Comparison of ENCODE assay signal across 13 cellular contexts in genomic region chr17:21028192-21028591, GRCh38. TPM values are rescaled to one million over a fixed set of nuclear protein-coding genes. Genes with fewer than 3 reads are reported as not detected.
DNase-seq lines count a peak whose midpoint lies in the region; ATAC-seq and TF ChIP-seq lines count a peak whose summit lies in the region.
"Had no signal": no experiment of that assay in that cellular context is flagged by ENCODE, and none has a peak within 500 bp of the region (broad histone marks: within the 10 kb centered on the region; RNA-seq: fewer than 3 reads in every experiment).

No MANE protein-coding gene starts in this region.

- no peak overlapping the region for H3K4ac ChIP-seq in neuronal stem cell (ENCODE audit: low read length)

- H3K14ac ChIP-seq in neuronal stem cell (ENCODE audit: low read length), result no peak overlapping the region

- no peak overlapping the region for H3K18ac ChIP-seq in neuronal stem cell (ENCODE audit: low read length)

- peak overlapping the region; percentile 18 to 80 (median 67) for H3K27ac Mint-ChIP-seq in CD4-positive, CD25-positive, alpha-beta regulatory T cell
- peak overlapping the region; percentile 94 for H3K27ac Mint-ChIP-seq in nephron progenitor cell

- H3K9ac ChIP-seq in neuronal stem cell (ENCODE audit: low read depth, low read length, poor library complexity), result no peak overlapping the region

- ATAC-seq in CD4-positive, CD25-positive, alpha-beta regulatory T cell (ENCODE audit: low read depth in 2 of 2), result no peak

- no peak overlapping the region for H2BK5ac ChIP-seq in neuronal stem cell (ENCODE audit: low read length)

- no peak overlapping the region for H2AK5ac ChIP-seq in neuronal stem cell (ENCODE audit: low read depth, low read length)

- peaks cover 50% of the 10 kb centered on the region for H3K36me3 ChIP-seq in CD4-positive, CD25-positive, alpha-beta regulatory T cell (ENCODE audit: control insufficient read depth, insufficient read depth, low read length)
- peaks cover 33 to 98% of the 10 kb centered on the region in 2 donors for H3K36me3 ChIP-seq in neuronal stem cell (replicated peaks in 1 of 2; ENCODE audit: control insufficient read depth in 2 of 2, insufficient read depth in 2 of 2, low read length in 2 of 2)

- WGBS in neuronal stem cell (ENCODE audit: extremely low coverage in 2 of 2, insufficient read length in 2 of 2, insufficient replicate concordance in 1 of 2), 2 donors, result no CpG with 5 or more reads among the region's 13 CpGs

- H3K36me3 Mint-ChIP-seq in CD4-positive, CD25-positive, alpha-beta regulatory T cell, result peaks cover 16% of the 10 kb centered on the region
- peaks cover 75% of the 10 kb centered on the region for H3K36me3 Mint-ChIP-seq in nephron progenitor cell (ENCODE audit: low read depth)

- no peak overlapping the region for H4K91ac ChIP-seq in neuronal stem cell (ENCODE audit: low read depth, low read length, poor library complexity)

- peaks cover 9% of the 10 kb centered on the region for H3K79me1 ChIP-seq in neuronal stem cell (ENCODE audit: low read depth, low read length)

- H3K4me2 ChIP-seq in neuronal stem cell (ENCODE audit: insufficient read depth, low read length, poor library complexity, severe bottlenecking), result no peak overlapping the region

- no peak overlapping the region for H3K23ac ChIP-seq in neuronal stem cell (ENCODE audit: low read depth, low read length, poor library complexity)

- H3K27ac ChIP-seq in CD4-positive, CD25-positive, alpha-beta regulatory T cell (ENCODE audit: insufficient read depth, low read length, poor library complexity, severe bottlenecking), result no peak overlapping the region
- H3K27ac ChIP-seq in caudate nucleus (ENCODE audit: low read depth, low read length), result peak overlapping the region; percentile 42
- H3K27ac ChIP-seq in neuronal stem cell (replicated peaks; ENCODE audit: low read length), result no peak overlapping the region

- H3K4me3 ChIP-seq in CD4-positive, CD25-positive, alpha-beta regulatory T cell (ENCODE audit: low read depth, low read length), result no peak overlapping the region
- no peak overlapping the region for H3K4me3 ChIP-seq in neuronal stem cell (ENCODE audit: low read length in 2 of 2)

- H3K27me3 ChIP-seq in CD4-positive, CD25-positive, alpha-beta regulatory T cell (ENCODE audit: control insufficient read depth, insufficient read depth, low read length), result no peaks in the 10 kb centered on the region
- H3K27me3 ChIP-seq in neuronal stem cell (ENCODE audit: control insufficient read depth in 3 of 3, insufficient read depth in 3 of 3, low read depth in 1 of 3, low read length in 3 of 3), result no peaks in the 10 kb centered on the region

- no peak overlapping the region for H2AFZ ChIP-seq in neuronal stem cell (ENCODE audit: low read length)

- no peak for DNase-seq in CD4-positive, CD25-positive, alpha-beta regulatory T cell
- peak; percentile 0 for DNase-seq in GM13976 (ENCODE audit: low spot score)
- DNase-seq in caudate nucleus (lab: John Stamatoyannopoulos, UW), result peak in 2 of 61 donors; percentile 20 to 26
- DNase-seq in nephron progenitor cell, result no peak
- no peak for DNase-seq in neuronal stem cell (ENCODE audit: low spot score)
- no peak for DNase-seq in kidney glomerular epithelial cell (lab: John Stamatoyannopoulos, UW)
- no peak for DNase-seq in NCI-H2171 treated with DMSO at 0.1 percent for 48 hours (lab: John Stamatoyannopoulos, UW)
- DNase-seq: activated CD4-positive, alpha-beta T cell treated with anti-CD3 and anti-CD28 coated beads, Interleukin-2, amount 50 U/mL, for 48 hours; cortex of kidney; GF-D8; NCI-H187 treated with DMSO at 0.1 percent for 48 hours; NCI-H69; stimulated activated CD4-positive, alpha-beta T cell treated with anti-CD3 and anti-CD28 coated beads, Interleukin-2, amount 100 ng/mL, for 24 hours had no signal

- TF ChIP-seq CTCF in GM13976 (IDR thresholded peaks at IDR 0.05; ENCODE audit: borderline replicate concordance, control extremely low read depth, extremely low read depth, insufficient read depth, missing control alignments), result no peak
- TF ChIP-seq CTCF in nephron progenitor cell (IDR thresholded peaks at IDR 0.05), result no peak

- H2BK15ac ChIP-seq in neuronal stem cell (ENCODE audit: low read length), result no peak overlapping the region

- no peak overlapping the region for H2BK12ac ChIP-seq in neuronal stem cell (ENCODE audit: low read length)

- no peaks in the 10 kb centered on the region for H3K9me3 Mint-ChIP-seq in CD4-positive, CD25-positive, alpha-beta regulatory T cell
- H3K9me3 Mint-ChIP-seq in nephron progenitor cell, result no peaks in the 10 kb centered on the region

- H4K8ac ChIP-seq in neuronal stem cell (ENCODE audit: low read depth, low read length), result no peak overlapping the region

- H3K4me1 Mint-ChIP-seq in CD4-positive, CD25-positive, alpha-beta regulatory T cell, result peaks cover 16 to 84% (median 58%) of the 10 kb centered on the region in 4 donors
- H3K4me1 Mint-ChIP-seq in nephron progenitor cell, result peaks cover 24% of the 10 kb centered on the region

- no peak overlapping the region for H2BK120ac ChIP-seq in neuronal stem cell (ENCODE audit: low read depth, low read length)

- H3K4me3 Mint-ChIP-seq in CD4-positive, CD25-positive, alpha-beta regulatory T cell, result peak overlapping the region in 1 of 4 donors; percentile 10
- no peak overlapping the region for H3K4me3 Mint-ChIP-seq in nephron progenitor cell

- H3K27me3 Mint-ChIP-seq in CD4-positive, CD25-positive, alpha-beta regulatory T cell, result no peaks in the 10 kb centered on the region
- no peaks in the 10 kb centered on the region for H3K27me3 Mint-ChIP-seq in nephron progenitor cell (ENCODE audit: low read depth, poor library complexity)

- no peaks in the 10 kb centered on the region for H3K9me3 ChIP-seq in CD4-positive, CD25-positive, alpha-beta regulatory T cell (ENCODE audit: control insufficient read depth in 2 of 2, low read length in 2 of 2)
- H3K9me3 ChIP-seq in neuronal stem cell (replicated peaks in 1 of 2; ENCODE audit: control insufficient read depth in 2 of 2, insufficient read depth in 1 of 2, low read depth in 1 of 2, low read length in 2 of 2), result no peaks in the 10 kb centered on the region

- in situ Hi-C loops in GM13976 (cut with MboI; ENCODE audit: low sequenced_read_pairs, unreplicated experiment), result no loop called here

- peaks cover 49% of the 10 kb centered on the region for H3K4me1 ChIP-seq in CD4-positive, CD25-positive, alpha-beta regulatory T cell (ENCODE audit: control insufficient read depth, insufficient read depth, low read length, poor library complexity, severe bottlenecking)
- H3K4me1 ChIP-seq in neuronal stem cell (ENCODE audit: control insufficient read depth in 2 of 2, insufficient read depth in 1 of 2, low read depth in 1 of 2, low read length in 2 of 2), result no peaks in the 10 kb centered on the region

RNA-seq across cellular contexts. Expression of gene USP22, which starts 14.6 kb away (rescaled TPM):
- 152 TPM for total RNA-seq in CD4-positive, CD25-positive, alpha-beta regulatory T cell
- polyA plus RNA-seq in CD4-positive, CD25-positive, alpha-beta regulatory T cell, result 10 to 100 TPM; 32.1 to 39.8 (median 37.9) TPM
- polyA plus RNA-seq in neuronal stem cell (2013, experiment 1 of 2), result 144 TPM
- 140 TPM for polyA plus RNA-seq in neuronal stem cell (2013, experiment 2 of 2)
